ENCODE assay signal across 8 cellular contexts in the genomic region with DNA sequence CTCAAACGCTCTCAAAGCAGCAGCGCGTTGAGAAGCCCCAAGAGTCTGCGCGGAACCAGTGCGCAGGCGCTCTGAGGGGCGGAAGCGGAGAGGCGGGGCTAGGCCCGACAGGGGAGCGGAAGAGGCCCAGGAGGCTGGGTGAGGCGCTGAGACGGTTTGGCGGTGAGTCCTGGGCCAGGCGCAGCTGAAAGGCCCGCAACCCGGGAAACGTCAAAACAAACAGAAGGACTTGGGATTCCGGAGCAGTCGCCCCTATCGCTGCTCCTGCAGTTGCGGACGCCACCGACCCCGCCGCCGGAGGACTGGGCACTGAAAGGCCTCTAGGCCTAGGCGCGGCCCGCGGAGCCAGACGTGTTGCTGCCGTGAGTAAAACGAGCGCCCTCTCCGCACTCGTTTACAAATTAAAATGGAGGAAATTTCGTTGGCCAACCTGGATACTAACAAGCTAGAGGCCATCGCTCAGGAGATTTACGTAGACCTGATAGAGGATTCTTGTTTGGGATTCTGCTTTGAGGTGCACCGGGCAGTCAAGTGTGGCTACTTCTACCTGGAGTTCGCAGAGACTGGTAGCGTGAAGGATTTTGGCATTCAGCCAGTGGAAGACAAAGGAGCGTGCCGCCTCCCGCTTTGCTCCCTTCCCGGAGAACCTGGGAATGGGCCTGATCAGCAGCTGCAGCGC. TPM values are rescaled to one million over a fixed set of nuclear protein-coding genes. Genes with fewer than 3 reads are reported as not detected.
A peak's percentile ranks its signal among the peaks of the same experiment; 100 is the strongest.
DNase-seq lines count a peak whose midpoint lies in the region; ATAC-seq and TF ChIP-seq lines count a peak whose summit lies in the region.

A gene with protein sequence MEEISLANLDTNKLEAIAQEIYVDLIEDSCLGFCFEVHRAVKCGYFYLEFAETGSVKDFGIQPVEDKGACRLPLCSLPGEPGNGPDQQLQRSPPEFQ (plus strand): TSS at position 129 of the 679 bp plus-strand sequence. CDS start 278 bp downstream, at position 407.

- DNase-seq in Caco-2 (peak; percentile 94), HUDEP-2 (lab: John Stamatoyannopoulos, UW; ENCODE audit: unreplicated experiment in 76 of 76) (peak; percentile 18 to 93 (median 84)), NT2/D1 (ENCODE audit: low read depth, low spot score) (peak; percentile 89), endodermal cell (peak; percentile 98)
- peak; percentile 82 for DNase-seq in activated CD8-positive, alpha-beta memory T cell treated with anti-CD3 and anti-CD28 coated beads, Interleukin-2, amount 50 U/mL, for 1 hour (ENCODE audit: extremely low read depth)
- DNase-seq in stimulated activated CD8-positive, alpha-beta memory T cell treated with anti-CD3 and anti-CD28 coated beads, Interleukin-15, amount 100 ng/mL, for 4 hours (ENCODE audit: low read depth in 2 of 2): peak; percentile 90

- H3K9me3 Mint-ChIP-seq in Caco-2 (ENCODE audit: unreplicated experiment): no peaks in the 10 kb centered on the region
- peaks cover 2% of the 10 kb centered on the region for H3K9me3 Mint-ChIP-seq in endodermal cell

- H3K9ac ChIP-seq in NT2/D1 (ENCODE audit: insufficient read length, low read depth) (peak within 1 kb of the TSS; percentile 88), endodermal cell (ENCODE audit: extremely low read depth, low read length, poor library complexity, severe bottlenecking) (peak within 1 kb of the TSS; percentile 100)

- no peak for TF ChIP-seq CTCF in Caco-2 (IDR thresholded peaks at IDR 0.05; ENCODE audit: insufficient read depth in 1 of 2, low read depth in 1 of 2, low read length in 1 of 2, severe bottlenecking in 1 of 2, unreplicated experiment in 1 of 2)
- TF ChIP-seq CTCF in endodermal cell (conservative IDR thresholded peaks at IDR 0.05): no peak

- peaks cover 32% of the 10 kb centered on the region for H3K36me3 Mint-ChIP-seq in Caco-2 (ENCODE audit: insufficient read depth, unreplicated experiment)
- H3K36me3 Mint-ChIP-seq in endodermal cell (ENCODE audit: low read depth): peaks cover 29% of the 10 kb centered on the region

- H3K27ac ChIP-seq in endodermal cell (ENCODE audit: low read depth, low read length) (peak within 1 kb of the TSS; percentile 93), mesodermal cell (ENCODE audit: low read depth, low read length, severe bottlenecking) (peak within 1 kb of the TSS; percentile 95)

- TSS peak; percentile 56 for BruUV-seq in Caco-2 (replicated peaks; lab: Mats Ljungman, UMichigan)

- H3K9me3 ChIP-seq in Caco-2 (no peaks in the 10 kb centered on the region), NT2/D1 (ENCODE audit: insufficient read depth, low read length) (peaks cover 30% of the 10 kb centered on the region), endodermal cell (ENCODE audit: control insufficient read depth, low read length) (no peaks in the 10 kb centered on the region), mesodermal cell (ENCODE audit: control insufficient read depth, low read length) (no peaks in the 10 kb centered on the region)

- POLR2A ChIA-PET in Caco-2 (lab: Charles Lee): interaction anchor here (1.3 kb wide), 1 partner anchor 28 kb away, joined by 4 read pairs; no protein-coding TSS in a partner anchor

- H3K4me1 ChIP-seq in Caco-2: peaks cover 7% of the 10 kb centered on the region; the same call in 1 of the 2 replicates
- no peaks in the 10 kb centered on the region for H3K4me1 ChIP-seq in NT2/D1 (ENCODE audit: insufficient read depth, insufficient read length)
- H3K4me1 ChIP-seq in endodermal cell (ENCODE audit: control insufficient read depth, insufficient read depth, low read length): no peaks in the 10 kb centered on the region
- H3K4me1 ChIP-seq in mesodermal cell (ENCODE audit: control insufficient read depth, insufficient read depth, low read length, poor library complexity, severe bottlenecking): peaks cover 12% of the 10 kb centered on the region

- CTCF ChIA-PET in Caco-2 (lab: Charles Lee): no interaction called here

- 0 to 1% methylated on average over 19 to 49 of the region's 49 CpGs for WGBS in endodermal cell (ENCODE audit: insufficient coverage in 1 of 2, insufficient read length in 1 of 2), 2 experiments
- WGBS in mesodermal cell (ENCODE audit: insufficient coverage in 2 of 2), 2 experiments: 0% methylated on average over 24 to 48 of the region's 49 CpGs

- H3K4me3 Mint-ChIP-seq in Caco-2 (ENCODE audit: unreplicated experiment) (peak within 1 kb of the TSS; percentile 98), endodermal cell (peak within 1 kb of the TSS; percentile 100)

- peaks cover 5% of the 10 kb centered on the region for H3K36me3 ChIP-seq in Caco-2 (ENCODE audit: control insufficient read depth, insufficient read depth, low read length)
- peaks cover 39% of the 10 kb centered on the region for H3K36me3 ChIP-seq in NT2/D1 (ENCODE audit: insufficient read depth, insufficient read length, low read length)
- peaks cover 38% of the 10 kb centered on the region for H3K36me3 ChIP-seq in endodermal cell (ENCODE audit: control insufficient read depth, insufficient read depth, low read length)
- peaks cover 33% of the 10 kb centered on the region for H3K36me3 ChIP-seq in mesodermal cell (ENCODE audit: control insufficient read depth, insufficient read depth, low read length)

- peak; percentile 97 for ATAC-seq in GM21381 (IDR thresholded peaks at IDR 0.05; ENCODE audit: unreplicated experiment)

- H3K27me3 ChIP-seq in Caco-2 (replicated peaks; ENCODE audit: control insufficient read depth, insufficient read depth, low read length) (no peaks in the 10 kb centered on the region), NT2/D1 (ENCODE audit: insufficient read depth, insufficient read length) (no peaks in the 10 kb centered on the region), endodermal cell (ENCODE audit: control insufficient read depth, insufficient read depth, low read length, poor library complexity, severe bottlenecking) (no peaks in the 10 kb centered on the region)

- peaks cover 18% of the 10 kb centered on the region for H3K4me1 Mint-ChIP-seq in Caco-2 (ENCODE audit: low read depth, unreplicated experiment)
- H3K4me1 Mint-ChIP-seq in endodermal cell: peaks cover 41% of the 10 kb centered on the region

- intact Hi-C loops in Caco-2 (cut with micrococcal nuclease; ENCODE audit: unreplicated experiment): loop anchor here (1.0 to 5.0 kb wide), 5 partner anchors 29 to 427 kb away; no protein-coding TSS in a partner anchor

- H3K27me3 Mint-ChIP-seq in Caco-2 (ENCODE audit: insufficient read depth, unreplicated experiment) (no peaks in the 10 kb centered on the region), endodermal cell (ENCODE audit: insufficient read depth) (no peaks in the 10 kb centered on the region)

- H3K4me3 ChIP-seq in Caco-2 (ENCODE audit: low read depth, low read length): peak within 1 kb of the TSS; percentile 86
- peak within 1 kb of the TSS; percentile 87 for H3K4me3 ChIP-seq in NT2/D1 (ENCODE audit: insufficient read length, low read depth)
- peak within 1 kb of the TSS; percentile 99 for H3K4me3 ChIP-seq in endodermal cell (ENCODE audit: low read length)
- peak within 1 kb of the TSS; percentile 64 for H3K4me3 ChIP-seq in mesodermal cell (ENCODE audit: extremely low read depth, insufficient read depth, low read length, poor library complexity, severe bottlenecking)

- peak within 1 kb of the TSS; percentile 99 for H3K27ac Mint-ChIP-seq in Caco-2 (ENCODE audit: unreplicated experiment)
- H3K27ac Mint-ChIP-seq in endodermal cell: peak within 1 kb of the TSS; percentile 100

RNA-seq across cellular contexts. Expression of the gene that starts here (rescaled TPM):
- total RNA-seq in Caco-2 (2022): 29.3 and 30.6 TPM in 2 replicates
- 10 to 100 TPM; 57.1 to 71.7 TPM for total RNA-seq in endodermal cell
- polyA plus RNA-seq in endodermal cell (2013, experiment 1 of 2): 51.6 TPM
- polyA plus RNA-seq in endodermal cell (2013, experiment 2 of 2): 48.9 TPM
- polyA plus RNA-seq in mesodermal cell (2013, experiment 1 of 2): 30.9 TPM
- polyA plus RNA-seq in mesodermal cell (2013, experiment 2 of 2): 27.8 TPM

Comparison
In these comparisons a context has a peak if more than half of its experiments do, and no peak if none do; other contexts are left out.
1. Peak in every context shown above with its lines: DNase-seq, ATAC-seq, H3K4me3 ChIP-seq and H3K27ac ChIP-seq.